ENCODE assay signal across 21 cellular contexts in genomic region chr2:177312562-177312961, GRCh38. TPM values are rescaled to one million over a fixed set of nuclear protein-coding genes. Genes with fewer than 3 reads are reported as not detected.
A peak's percentile ranks its signal among the peaks of the same experiment; 100 is the strongest.
DNase-seq lines count a peak whose midpoint lies in the region; ATAC-seq and TF ChIP-seq lines count a peak whose summit lies in the region.
"Had no signal": no experiment of that assay in that cellular context is flagged by ENCODE, and none has a peak within 500 bp of the region (broad histone marks: within the 10 kb centered on the region; RNA-seq: fewer than 3 reads in every experiment).

No MANE protein-coding gene starts in this region.

- intact Hi-C loops in CD4-positive, alpha-beta T cell (cut with DNase I, micrococcal nuclease) = loop anchor here in 1 of 2 experiments (5.0 kb wide), 1 partner anchor 50 kb away; the partner anchor contains the start of gene NFE2L2
- intact Hi-C loops in esophagus squamous epithelium (cut with DNase I) = no loop called here
- intact Hi-C loops in thyroid gland (cut with DNase I) = no loop called here

- no peaks in the 10 kb centered on the region for H3K27me3 Mint-ChIP-seq in CD4-positive, alpha-beta T cell
- H3K27me3 Mint-ChIP-seq in naive thymus-derived CD8-positive, alpha-beta T cell = no peaks in the 10 kb centered on the region

- H3K4me1 Mint-ChIP-seq in CD4-positive, alpha-beta T cell (ENCODE audit: low read depth) = peaks cover 49% of the 10 kb centered on the region
- peaks cover 15 to 44% (median 35%) of the 10 kb centered on the region in 4 donors for H3K4me1 Mint-ChIP-seq in naive thymus-derived CD8-positive, alpha-beta T cell

- POLR2A ChIA-PET in CD4-positive, alpha-beta T cell (lab: Charles Lee) = interaction anchor here (7.0 kb wide), 1 partner anchor 48 kb away, joined by 58 read pairs; the partner anchor contains the start of gene NFE2L2
- POLR2A ChIA-PET in HEK293 (lab: Yijun Ruan, JAX) = no interaction called here
- POLR2A ChIA-PET in naive thymus-derived CD8-positive, alpha-beta T cell (lab: Charles Lee) = interaction anchor here (12.3 kb wide), 1 partner anchor 48 kb away, joined by 213 read pairs; the partner anchor contains the start of gene NFE2L2

- H3K27ac Mint-ChIP-seq in CD4-positive, alpha-beta T cell = peak overlapping the region; percentile 90
- peak overlapping the region in 8 of 10 donors; percentile 36 to 97 (median 86) for H3K27ac Mint-ChIP-seq in naive thymus-derived CD8-positive, alpha-beta T cell

- TF ChIP-seq POLR2A in esophagus squamous epithelium (IDR thresholded peaks at IDR 0.05) (no peak), thyroid gland (IDR thresholded peaks at IDR 0.05) (no peak)

- ATAC-seq in CD4-positive, alpha-beta T cell (ENCODE audit: poor library complexity) = no peak
- no peak for ATAC-seq in naive thymus-derived CD8-positive, alpha-beta T cell
- no peak for ATAC-seq in GM21447 (IDR thresholded peaks at IDR 0.05; ENCODE audit: unreplicated experiment)
- ATAC-seq: A549 had no signal

- peaks cover 8% of the 10 kb centered on the region for H3K4me1 ChIP-seq in HEK293 (ENCODE audit: control insufficient read depth, insufficient read depth, low read length)
- H3K4me1 ChIP-seq in esophagus squamous epithelium = peaks cover 13 to 91% (median 36%) of the 10 kb centered on the region in 3 donors
- peaks cover 8 to 32% of the 10 kb centered on the region in 2 donors for H3K4me1 ChIP-seq in thyroid gland
- H3K4me1 ChIP-seq: BE2C had no signal

- no peaks in the 10 kb centered on the region for H3K9me3 Mint-ChIP-seq in CD4-positive, alpha-beta T cell
- H3K9me3 Mint-ChIP-seq in naive thymus-derived CD8-positive, alpha-beta T cell = peaks cover 0 to 5% (median 0%) of the 10 kb centered on the region in 9 donors
- H3K9me3 Mint-ChIP-seq: CD8-positive, alpha-beta memory T cell had no signal

- no peaks in the 10 kb centered on the region for H3K9me3 ChIP-seq in CD4-positive, alpha-beta T cell (ENCODE audit: control insufficient read depth, low read length)
- no peaks in the 10 kb centered on the region for H3K9me3 ChIP-seq in HEK293 (ENCODE audit: control insufficient read depth, insufficient read depth, low read depth, low read length)
- no peaks in the 10 kb centered on the region for H3K9me3 ChIP-seq in esophagus squamous epithelium
- no peaks in the 10 kb centered on the region for H3K9me3 ChIP-seq in thyroid gland
- H3K9me3 ChIP-seq: A549, BE2C had no signal

- no peaks in the 10 kb centered on the region for H3K36me3 ChIP-seq in HEK293 (ENCODE audit: control insufficient read depth in 2 of 2, insufficient read depth in 1 of 2, low read length in 2 of 2)
- no peaks in the 10 kb centered on the region for H3K36me3 ChIP-seq in esophagus squamous epithelium
- no peaks in the 10 kb centered on the region for H3K36me3 ChIP-seq in thyroid gland
- H3K36me3 ChIP-seq: BE2C; BLaER1 treated with 17β-estradiol and CSF1 and Interleukin-3, amounts not matched to agents 10 nM and 100 nM had no signal

- TF ChIP-seq CTCF in CD4-positive, alpha-beta T cell (IDR thresholded peaks at IDR 0.05) = no peak
- no peak for TF ChIP-seq CTCF in HEK293 (tag by site-specific recombination; IDR thresholded peaks at IDR 0.05)
- no peak for TF ChIP-seq CTCF in esophagus squamous epithelium (IDR thresholded peaks at IDR 0.05)
- TF ChIP-seq CTCF in thyroid gland (IDR thresholded peaks at IDR 0.05) = no peak

- no peak for DNase-seq in CD4-positive, alpha-beta T cell
- DNase-seq in esophagus squamous epithelium (lab: John Stamatoyannopoulos, UW) (no peak), thyroid gland (no peak), NCI-H2227 treated with DMSO at 0.1 percent for 48 hours (lab: John Stamatoyannopoulos, UW) (no peak)
- DNase-seq in naive thymus-derived CD8-positive, alpha-beta T cell = no peak
- DNase-seq: 8988T; ACHN; AML-193; BE2C; CD8-positive, alpha-beta memory T cell; DMS 273 treated with DMSO at 0.1 percent for 48 hours; DMS53; DND-41; GM23248; H7; HCEC 1CT had no signal

- H3K4me3 Mint-ChIP-seq in CD4-positive, alpha-beta T cell = no peak overlapping the region
- no peak overlapping the region for H3K4me3 Mint-ChIP-seq in naive thymus-derived CD8-positive, alpha-beta T cell
- H3K4me3 Mint-ChIP-seq: CD14-positive monocyte; CD8-positive, alpha-beta memory T cell had no signal

- CTCF ChIA-PET in CD4-positive, alpha-beta T cell (lab: Charles Lee) = interaction anchor here (1.0 kb wide), 1 partner anchor 164 kb away, joined by 3 read pairs; no protein-coding TSS in a partner anchor
- CTCF ChIA-PET in HEK293 (lab: Yijun Ruan, JAX) = interaction anchor here (1.4 kb wide), 1 partner anchor 60 kb away, joined by 4 read pairs; no protein-coding TSS in a partner anchor

- no peaks in the 10 kb centered on the region for H3K27me3 ChIP-seq in CD4-positive, alpha-beta T cell (ENCODE audit: control insufficient read depth, insufficient read depth, low read length)
- H3K27me3 ChIP-seq in esophagus squamous epithelium (no peaks in the 10 kb centered on the region), thyroid gland (no peaks in the 10 kb centered on the region)
- H3K27me3 ChIP-seq: BE2C; BLaER1 treated with 17β-estradiol and CSF1 and Interleukin-3, amounts not matched to agents 10 nM and 100 nM had no signal

- no peaks in the 10 kb centered on the region for H3K36me3 Mint-ChIP-seq in CD4-positive, alpha-beta T cell (ENCODE audit: low read depth)
- peaks cover 0 to 3% (median 0%) of the 10 kb centered on the region in 3 donors for H3K36me3 Mint-ChIP-seq in naive thymus-derived CD8-positive, alpha-beta T cell
- H3K36me3 Mint-ChIP-seq: CD14-positive monocyte had no signal

- 71 to 76% methylated on average over 1 of the region's 1 CpG for WGBS in esophagus squamous epithelium, 2 donors
- WGBS in thyroid gland, 2 donors = 100% methylated on average over 1 of the region's 1 CpG

- H3K4me3 ChIP-seq in HEK293 (ENCODE audit: low read depth, low read length) = no peak overlapping the region
- no peak overlapping the region for H3K4me3 ChIP-seq in esophagus squamous epithelium
- no peak overlapping the region for H3K4me3 ChIP-seq in thyroid gland (replicated peaks in 1 of 3)
- H3K4me3 ChIP-seq: A549; BLaER1 treated with 17β-estradiol and CSF1 and Interleukin-3, amounts not matched to agents 10 nM and 100 nM; GM23248 had no signal

- no peak overlapping the region for H3K27ac ChIP-seq in CD4-positive, alpha-beta T cell (ENCODE audit: low read depth, low read length)
- no peak overlapping the region for H3K27ac ChIP-seq in HEK293 (ENCODE audit: extremely low read depth, low read depth, low read length)
- peak overlapping the region; percentile 36 to 91 (median 87) for H3K27ac ChIP-seq in esophagus squamous epithelium
- no peak overlapping the region for H3K27ac ChIP-seq in thyroid gland
- H3K27ac ChIP-seq: A549; BLaER1 treated with 17β-estradiol and CSF1 and Interleukin-3, amounts not matched to agents 10 nM and 100 nM; GM23248 had no signal

TF ChIP-seq in HEK293, 187 proteins besides CTCF, POLR2A, EP300 and RAD21:
- TF ChIP-seq ZNF350 (tag by site-specific recombination; IDR thresholded peaks at IDR 0.05) (no peak), ZNF555 (tag by site-specific recombination; conservative IDR thresholded peaks at IDR 0.05) (no peak), ZNF580 (tag by site-specific recombination; IDR thresholded peaks at IDR 0.05) (peak; percentile 56; the same call in 1 of the 2 replicates), ZNF335 (tag by site-specific recombination; conservative IDR thresholded peaks at IDR 0.05) (no peak), ZNF146 (tag by site-specific recombination; IDR thresholded peaks at IDR 0.05) (peak; percentile 74)

RNA-seq across cellular contexts. Expression of gene NFE2L2, which starts 48.0 kb away (rescaled TPM):
- total RNA-seq in CD4-positive, alpha-beta T cell = 10 to 100 TPM; 53.3 to 57.8 TPM
- total RNA-seq in esophagus squamous epithelium (100 to 1,000 TPM; 147 to 315 (median 189) TPM), thyroid gland (100 to 1,000 TPM; 139 to 157 (median 144) TPM)
- 10 to 100 TPM; 93.6 to 96.9 TPM for total RNA-seq in naive thymus-derived CD8-positive, alpha-beta T cell
- polyA plus RNA-seq in naive thymus-derived CD8-positive, alpha-beta T cell = 10 to 100 TPM; 48.2 to 57.8 (median 56.0) TPM

Comparison
In these comparisons a context has a peak if more than half of its experiments do, and no peak if none do; other contexts are left out.
1. H3K27ac ChIP-seq: peak in esophagus squamous epithelium (4 of 4); none in CD4-positive, alpha-beta T cell (single experiment), HEK293 (single experiment) and thyroid gland (0 of 3).